Comparison of ENCODE assay signal across 8 cellular contexts in the genomic region with DNA sequence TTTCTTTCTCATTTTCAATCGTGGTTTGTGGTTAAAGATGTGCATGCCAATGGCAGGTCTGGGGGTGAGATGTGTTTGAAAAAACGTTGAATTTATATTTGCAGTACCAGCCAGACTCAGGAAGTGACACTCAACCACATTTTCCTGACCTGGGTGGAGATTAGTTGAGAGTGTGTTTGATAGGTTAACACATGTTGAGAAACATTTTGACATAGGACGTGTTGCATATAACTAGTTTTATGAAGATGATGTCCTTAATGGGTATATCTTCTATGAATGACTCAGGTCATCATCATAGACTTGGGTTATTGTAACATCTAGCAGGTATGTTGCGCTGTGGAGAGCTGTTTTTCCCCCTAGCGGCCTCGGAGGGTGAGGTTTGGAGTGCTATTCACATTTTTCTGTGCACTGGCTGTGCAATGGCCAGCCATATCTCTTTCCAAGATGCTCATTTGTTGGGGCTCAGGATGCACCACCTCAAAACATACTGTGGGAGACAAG. TPM values are rescaled to one million over a fixed set of nuclear protein-coding genes. Genes with fewer than 3 reads are reported as not detected.
DNase-seq lines count a peak whose midpoint lies in the region; ATAC-seq and TF ChIP-seq lines count a peak whose summit lies in the region.

No MANE protein-coding gene starts in this region.

- H3K27ac ChIP-seq in foreskin keratinocyte (no peak overlapping the region), sigmoid colon (no peak overlapping the region)

- TF ChIP-seq POLR2A in sigmoid colon (IDR thresholded peaks at IDR 0.05) = no peak

- no peaks in the 10 kb centered on the region for H3K36me3 Mint-ChIP-seq in mesothelial cell of epicardium

- ATAC-seq in foreskin keratinocyte = peak; percentile 91
- peak; percentile 92 for ATAC-seq in stimulated activated naive CD8-positive, alpha-beta T cell treated with anti-CD3 and anti-CD28 coated beads, Interleukin-15, Interleukin-2, amounts not matched to agents 100 U/mL and 50 U/mL, for 24 hours

- no peaks in the 10 kb centered on the region for H3K27me3 Mint-ChIP-seq in mesothelial cell of epicardium (ENCODE audit: low read depth)

- no peak overlapping the region for H3K4me3 ChIP-seq in sigmoid colon

- WGBS in sigmoid colon, 2 donors = 40 to 73% methylated on average over 6 of the region's 6 CpGs

- peaks cover 3% of the 10 kb centered on the region for H3K4me1 Mint-ChIP-seq in mesothelial cell of epicardium

- intact Hi-C loops in sigmoid colon (cut with DNase I) = no loop called here

- H3K9me3 ChIP-seq in sigmoid colon = no peaks in the 10 kb centered on the region

- no peak for TF ChIP-seq EP300 in sigmoid colon (IDR thresholded peaks at IDR 0.05)

- no peaks in the 10 kb centered on the region for H3K4me1 ChIP-seq in foreskin keratinocyte
- H3K4me1 ChIP-seq in sigmoid colon = no peaks in the 10 kb centered on the region

- no peaks in the 10 kb centered on the region for H3K36me3 ChIP-seq in sigmoid colon

- peaks cover 3% of the 10 kb centered on the region for H3K9me3 Mint-ChIP-seq in mesothelial cell of epicardium

- no peak overlapping the region for H3K27ac Mint-ChIP-seq in mesothelial cell of epicardium

- TF ChIP-seq CTCF in GM12872 (IDR thresholded peaks at IDR 0.05; ENCODE audit: insufficient read depth, low read depth, low read length) = peak; percentile 79
- TF ChIP-seq CTCF in foreskin keratinocyte (conservative IDR thresholded peaks at IDR 0.05) = peak; percentile 56
- TF ChIP-seq CTCF in mesothelial cell of epicardium (IDR thresholded peaks at IDR 0.05; ENCODE audit: unreplicated experiment) = no peak
- TF ChIP-seq CTCF in sigmoid colon (IDR thresholded peaks at IDR 0.05) = peak in 1 of 4 experiments; percentile 11

- DNase-seq in HCEC 1CT (peak; percentile 46), M059J (ENCODE audit: low read depth) (peak; percentile 93), foreskin keratinocyte (peak; percentile 80 to 85), mesothelial cell of epicardium (ENCODE audit: low spot score in 2 of 2, unreplicated experiment in 2 of 2) (no peak), sigmoid colon (no peak)
- DNase-seq in activated CD4-positive, alpha-beta T cell treated with anti-CD3 and anti-CD28 coated beads, Interleukin-2, amount 50 U/mL, for 48 hours = peak; percentile 72 to 79
- peak; percentile 76 for DNase-seq in stimulated activated naive CD8-positive, alpha-beta T cell treated with anti-CD3 and anti-CD28 coated beads, Interleukin-15, Interleukin-2, amounts not matched to agents 100 U/mL and 50 U/mL, for 24 hours

- H3K27me3 ChIP-seq in foreskin keratinocyte (no peaks in the 10 kb centered on the region), sigmoid colon (no peaks in the 10 kb centered on the region)

- H3K4me3 Mint-ChIP-seq in mesothelial cell of epicardium = no peak overlapping the region

RNA-seq across cellular contexts. Expression of a gene that starts 21.7 kb away (rescaled TPM):
- total RNA-seq in M059J (2014; rRNA removed; shearing (Covaris generic)) = 0.44 and 0.99 TPM in 2 replicates
- not detected in 2 replicates for total RNA-seq in foreskin keratinocyte
- polyA plus RNA-seq in foreskin keratinocyte = 0.07 TPM in 1 of 2 replicates, not detected in the other
- 0.20 to 0.22 TPM in 2 of 3 replicates, not detected in the other for total RNA-seq in mesothelial cell of epicardium
- total RNA-seq in sigmoid colon = 1 to 10 TPM; 2.1 to 6.0 (median 2.7) TPM
- polyA plus RNA-seq in sigmoid colon = 10 to 100 TPM in 1 of 3 donors, 1 to 10 TPM in 2; 1.2 to 11.4 (median 1.4) TPM

RNA-seq across cellular contexts. Expression of a gene that starts 53.5 kb away (rescaled TPM):
- total RNA-seq in M059J (2014; rRNA removed; shearing (Covaris generic)) = 3.0 and 8.6 TPM in 2 replicates
- total RNA-seq in foreskin keratinocyte = 3.2 and 4.4 TPM in 2 replicates
- 3.4 and 4.3 TPM in 2 replicates for polyA plus RNA-seq in foreskin keratinocyte
- total RNA-seq in mesothelial cell of epicardium = 0.42 to 1.0 TPM (median 0.58 TPM) in 3 replicates
- 10 to 100 TPM in 1 of 4 donors, 1 to 10 TPM in 3; 5.3 to 11.8 (median 6.6) TPM for total RNA-seq in sigmoid colon
- 1 to 10 TPM; 4.8 to 7.4 (median 5.3) TPM for polyA plus RNA-seq in sigmoid colon

Comparison
In these comparisons a context has a peak if more than half of its experiments do, and no peak if none do; other contexts are left out.
1. DNase-seq: peak in HCEC 1CT (single experiment), M059J (single experiment), activated CD4-positive, alpha-beta T cell treated with anti-CD3 and anti-CD28 coated beads, Interleukin-2, amount 50 U/mL, for 48 hours (2 of 2), foreskin keratinocyte (2 of 2) and stimulated activated naive CD8-positive, alpha-beta T cell treated with anti-CD3 and anti-CD28 coated beads, Interleukin-15, Interleukin-2, amounts not matched to agents 100 U/mL and 50 U/mL, for 24 hours (single experiment); none in mesothelial cell of epicardium (0 of 2) and sigmoid colon (single experiment).